ENCODE assay signal across 9 cellular contexts in the genomic region with DNA sequence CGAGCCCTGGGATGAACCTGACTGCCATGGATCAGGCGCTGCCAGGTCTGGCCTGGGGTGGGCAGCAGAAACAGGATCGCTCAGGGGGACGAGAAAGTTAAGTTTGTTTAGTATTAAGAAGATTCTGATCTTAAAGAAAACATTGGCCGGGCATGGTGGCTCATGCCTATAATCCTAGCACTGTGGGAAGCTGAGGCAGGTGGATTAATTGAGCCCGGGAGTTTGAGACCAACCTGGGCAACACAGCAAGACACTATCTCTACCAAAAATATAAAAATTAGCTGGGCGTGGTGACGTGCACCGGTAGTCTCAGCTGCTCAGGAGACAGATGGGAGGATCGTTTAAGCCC. TPM values are rescaled to one million over a fixed set of nuclear protein-coding genes. Genes with fewer than 3 reads are reported as not detected.
DNase-seq lines count a peak whose midpoint lies in the region; ATAC-seq, FAIRE-seq and TF ChIP-seq lines count a peak whose summit lies in the region.
"Had no signal": no experiment of that assay in that cellular context is flagged by ENCODE, and none has a peak within 500 bp of the region (broad histone marks: within the 10 kb centered on the region; RNA-seq: fewer than 3 reads in every experiment).

No MANE protein-coding gene starts in this region.

- in situ Hi-C loops in K562 (cut with MboI) = loop anchor here (10.0 kb wide), 1 partner anchor 160 kb away; no protein-coding TSS in a partner anchor
- in situ Hi-C loops in GM13977 (cut with MboI; ENCODE audit: low pct_unique_long_range_greater_than_20kb, low sequenced_read_pairs, unreplicated experiment) = no loop called here

- H3K79me2 ChIP-seq in K562 (ENCODE audit: control insufficient read depth, insufficient read depth, low read length) = peaks cover 23% of the 10 kb centered on the region

- intact Hi-C loops in K562 (cut with micrococcal nuclease) = loop anchor here (10.0 kb wide), 1 partner anchor 120 kb away; the partner anchor contains the start of gene SLC10A3

- H3K9me3 Mint-ChIP-seq in naive B cell = peaks cover 0 to 2% (median 0%) of the 10 kb centered on the region in 7 donors

- peaks cover 6 to 15% (median 14%) of the 10 kb centered on the region in 3 donors for H3K4me1 Mint-ChIP-seq in naive B cell

- TF ChIP-seq POLR2A in K562 (conservative IDR thresholded peaks at IDR 0.05) = no peak

- peak overlapping the region; percentile 52 for H3K4me3 ChIP-seq in AG04450 (ENCODE audit: low read depth, low read length)
- no peak overlapping the region; the same call in 1 of the 2 replicates for H3K4me3 ChIP-seq in HEK293 (ENCODE audit: low read depth, low read length)
- H3K4me3 ChIP-seq in K562 = peak overlapping the region; percentile 8; the same call in 1 of the 2 replicates

- CTCF ChIA-PET in AG04450 (lab: Charles Lee) = no interaction called here
- CTCF ChIA-PET in HEK293 (lab: Yijun Ruan, JAX) = interaction anchor here (1.2 to 3.8 kb wide), 3 partner anchors 152 to 361 kb away, joined by 3 to 29 read pairs (median 4); no protein-coding TSS in a partner anchor
- CTCF ChIA-PET in K562 (lab: Yijun Ruan, JAX; ENCODE audit: low intra/inter-chr PET ratio) = interaction anchor here (0.6 to 4.5 kb wide), 2 partner anchors 159 to 166 kb away, joined by 3 to 63 read pairs; no protein-coding TSS in a partner anchor

- POLR2A ChIA-PET in AG04450 (lab: Yijun Ruan, JAX) = no interaction called here
- POLR2A ChIA-PET in HEK293 (lab: Yijun Ruan, JAX) = interaction anchor here (1.4 to 2.4 kb wide), 2 partner anchors 8 to 10 kb away, joined by 3 to 19 read pairs; no protein-coding TSS in a partner anchor
- POLR2A ChIA-PET in K562 (lab: Yijun Ruan, JAX) = interaction anchor here (0.5 to 0.6 kb wide), 2 partner anchors 9 to 406 kb away, joined by 3 read pairs; no protein-coding TSS in a partner anchor

- no peaks in the 10 kb centered on the region for H3K27me3 Mint-ChIP-seq in naive B cell

- peak overlapping the region; percentile 66; the same call in 1 of the 2 replicates for H2AFZ ChIP-seq in K562 (ENCODE audit: low read depth, low read length)

- TF ChIP-seq RAD21 in K562 (CRISPR knock-in tag; conservative IDR thresholded peaks at IDR 0.05 in 1 of 2, IDR thresholded peaks at IDR 0.05 in 1 of 2) = no peak

- peak overlapping the region; percentile 65 for H3K27ac ChIP-seq in AG04450 (ENCODE audit: low read depth, low read length)
- peak overlapping the region; percentile 66 for H3K27ac ChIP-seq in HEK293 (ENCODE audit: extremely low read depth, low read depth, low read length)
- peak overlapping the region; percentile 50; the same call in 1 of the 3 replicates for H3K27ac ChIP-seq in K562 (ENCODE audit: extremely low read depth, low read depth, low read length)

- no peaks in the 10 kb centered on the region for H3K36me3 Mint-ChIP-seq in naive B cell

- WGBS in K562 (ENCODE audit: insufficient coverage, low coverage, missing lambda C conversion rate) = 44% methylated on average over 8 of the region's 10 CpGs

- H3K4me1 ChIP-seq in HEK293 (ENCODE audit: control insufficient read depth, insufficient read depth, low read length) (peaks cover 15% of the 10 kb centered on the region), K562 (replicated peaks in 1 of 2; ENCODE audit: control insufficient read depth in 2 of 2, insufficient read depth in 2 of 2, low read length in 2 of 2) (peaks cover 14 to 71% of the 10 kb centered on the region in 2 experiments; a peak in 4 of 5 replicates)

- H3K4me2 ChIP-seq in K562 (ENCODE audit: insufficient read depth, low read length) = peak overlapping the region; percentile 46; the same call in 1 of the 2 replicates

- H3K36me3 ChIP-seq in HEK293 (ENCODE audit: control insufficient read depth in 2 of 2, insufficient read depth in 1 of 2, low read length in 2 of 2) (peaks cover 0 to 5% of the 10 kb centered on the region in 2 experiments; a peak in 1 of 3 replicates), K562 (ENCODE audit: control insufficient read depth, insufficient read depth, low read length) (peaks cover 2% of the 10 kb centered on the region; the same call in 2 of the 3 replicates)

- peak overlapping the region; percentile 48 to 77; a peak in 3 of 4 replicates for H3K9ac ChIP-seq in K562 (ENCODE audit: insufficient read depth in 1 of 2, low read depth in 2 of 2, low read length in 2 of 2)

- peak overlapping the region in 2 of 6 donors; percentile 37 to 54 for H3K27ac Mint-ChIP-seq in naive B cell

- ATAC-seq in K562 (no peak), naive B cell (ENCODE audit: low read depth in 2 of 2) (no peak)

- no peak for TF ChIP-seq EP300 in K562 (IDR thresholded peaks at IDR 0.05; ENCODE audit: low read length)

- no peaks in the 10 kb centered on the region for H3K27me3 ChIP-seq in AG04450 (ENCODE audit: control insufficient read depth, insufficient read depth, low read length)
- H3K27me3 ChIP-seq in K562 (ENCODE audit: control insufficient read depth in 2 of 2, insufficient read depth in 2 of 2, low read length in 2 of 2) = no peaks in the 10 kb centered on the region

- no peaks in the 10 kb centered on the region for H3K9me1 ChIP-seq in K562 (ENCODE audit: control insufficient read depth, insufficient read depth, low read length)

- FAIRE-seq in K562 (lab: Jason Lieb, UNC) = peak; percentile 35

- TF ChIP-seq CTCF in AG04450 (IDR thresholded peaks at IDR 0.05; ENCODE audit: low read depth, low read length) (no peak), HEK293 (tag by site-specific recombination; IDR thresholded peaks at IDR 0.05) (no peak), K562 (IDR thresholded peaks at IDR 0.05 in 2 of 3, conservative IDR thresholded peaks at IDR 0.05 in 1 of 3; ENCODE audit: insufficient read depth in 2 of 3, low read depth in 1 of 3, low read length in 3 of 3) (no peak), GM13977 (IDR thresholded peaks at IDR 0.05; ENCODE audit: extremely low read depth, insufficient read depth, missing control alignments) (no peak)

- no peaks in the 10 kb centered on the region for H4K20me1 ChIP-seq in K562 (replicated peaks; ENCODE audit: control insufficient read depth, insufficient read depth, low read length)

- peak overlapping the region; percentile 10 to 62 (median 49) for H3K4me3 Mint-ChIP-seq in naive B cell

- no peak for DNase-seq in AG04450 (ENCODE audit: low read depth, low spot score)
- DNase-seq in K562 (ENCODE audit: extremely low read depth in 1 of 4, low spot score in 3 of 4) = no peak
- DNase-seq in naive B cell = no peak
- DNase-seq in AML-193 (lab: John Stamatoyannopoulos, UW) = no peak
- no peak for DNase-seq in mucosa of gallbladder (ENCODE audit: low spot score)
- no peak for DNase-seq in HuH-7.5 (ENCODE audit: low spot score)
- DNase-seq in GM13977 (ENCODE audit: low spot score) = no peak
- DNase-seq: Karpas-422 had no signal

- BruUV-seq in K562 (replicated peaks; lab: Mats Ljungman, UMichigan) = no TSS peak

- no peaks in the 10 kb centered on the region for H3K9me3 ChIP-seq in AG04450 (ENCODE audit: control insufficient read depth, insufficient read depth, low read length)
- no peaks in the 10 kb centered on the region for H3K9me3 ChIP-seq in HEK293 (ENCODE audit: control insufficient read depth, insufficient read depth, low read depth, low read length)
- H3K9me3 ChIP-seq in K562 (replicated peaks; ENCODE audit: control insufficient read depth, insufficient read depth, low read depth, low read length) = no peaks in the 10 kb centered on the region

RNA-seq across cellular contexts. Expression of gene FLNA, which starts 0.7 kb away (rescaled TPM):
- 605 and 863 TPM in 2 replicates for polyA plus RNA-seq in AG04450 (2011; rRNA removed)
- polyA minus RNA-seq in AG04450 (2011; rRNA and poly(A)+ RNA removed) = 2,648 and 3,897 TPM in 2 replicates
- 432 and 1,364 TPM in 2 replicates for total RNA-seq in K562 (2011; cell fraction: chromatin; rRNA removed; ENCODE audit: low replicate concordance)
- total RNA-seq in K562 (2011; cell fraction: nucleolus; rRNA removed) = 816 and 818 TPM in 2 replicates
- total RNA-seq in K562 (2011; cell fraction: nucleoplasm; rRNA removed) = 362 and 459 TPM in 2 replicates
- total RNA-seq in K562 (2014; rRNA removed) = 554 and 803 TPM in 2 replicates
- 72.2 and 110 TPM in 2 replicates for total RNA-seq in K562 (2014; rRNA removed; fragmentation: Illumina TruSeq; extraction: Trizol)
- total RNA-seq in K562 (2015; rRNA removed; fragmentation: Illumina TruSeq; extraction: Trizol) = 135 and 162 TPM in 2 replicates
- 672 and 735 TPM in 2 replicates for total RNA-seq in K562 (2021)
- 86.6 and 165 TPM in 2 replicates for polyA plus RNA-seq in K562 (2011; rRNA removed)
- polyA plus RNA-seq in K562 (2011; cell fraction: cytosol; rRNA removed) = 122 and 183 TPM in 2 replicates
- polyA plus RNA-seq in K562 (2011; cell fraction: nucleus; rRNA removed) = 624 and 751 TPM in 2 replicates
- polyA plus RNA-seq in K562 (2012) = 392 and 593 TPM in 2 replicates
- polyA plus RNA-seq in K562 (2014; fragmentation: Illumina TruSeq; extraction: Trizol) = 329 and 438 TPM in 2 replicates
- polyA plus RNA-seq in K562 (2014; fragmentation: Nextera tagmentation; extraction: Ambion mirVana) = 1 to 10 TPM; 6.2 to 6.8 TPM
- 226 and 245 TPM in 2 replicates for polyA plus RNA-seq in K562 (2014; rRNA removed)
- polyA minus RNA-seq in K562 (2011; rRNA and poly(A)+ RNA removed) = 249 and 291 TPM in 2 replicates
- 522 and 767 TPM in 2 replicates for polyA minus RNA-seq in K562 (2011; cell fraction: cytosol; rRNA and poly(A)+ RNA removed)
- 248 and 324 TPM in 2 replicates for polyA minus RNA-seq in K562 (2011; cell fraction: nucleus; rRNA and poly(A)+ RNA removed)
- polyA plus RNA-seq in naive B cell (ENCODE audit: low read depth in 6 of 6) = 100 to 1,000 TPM in 2 of 6 donors, 10 to 100 TPM in 4; 39.6 to 269 (median 78.3) TPM
- total RNA-seq in mucosa of gallbladder = 2,367 TPM

RNA-seq across cellular contexts. Expression of gene EMD, which starts 4.0 kb away (rescaled TPM):
- 30.2 and 30.8 TPM in 2 replicates for polyA plus RNA-seq in AG04450 (2011; rRNA removed)
- polyA minus RNA-seq in AG04450 (2011; rRNA and poly(A)+ RNA removed) = 32.1 and 34.1 TPM in 2 replicates
- 41.8 and 93.2 TPM in 2 replicates for total RNA-seq in K562 (2011; cell fraction: chromatin; rRNA removed; ENCODE audit: low replicate concordance)
- total RNA-seq in K562 (2011; cell fraction: nucleolus; rRNA removed) = 88.9 and 97.4 TPM in 2 replicates
- 70.5 and 73.6 TPM in 2 replicates for total RNA-seq in K562 (2011; cell fraction: nucleoplasm; rRNA removed)
- 32.9 and 36.2 TPM in 2 replicates for total RNA-seq in K562 (2014; rRNA removed)
- 37.5 and 38.3 TPM in 2 replicates for total RNA-seq in K562 (2014; rRNA removed; fragmentation: Illumina TruSeq; extraction: Trizol)
- total RNA-seq in K562 (2015; rRNA removed; fragmentation: Illumina TruSeq; extraction: Trizol) = 61.9 and 67.8 TPM in 2 replicates
- total RNA-seq in K562 (2021) = 124 and 135 TPM in 2 replicates
- 77.4 and 81.2 TPM in 2 replicates for polyA plus RNA-seq in K562 (2011; rRNA removed)
- 100.0 and 121 TPM in 2 replicates for polyA plus RNA-seq in K562 (2011; cell fraction: cytosol; rRNA removed)
- polyA plus RNA-seq in K562 (2011; cell fraction: nucleus; rRNA removed) = 238 and 242 TPM in 2 replicates
- 125 and 134 TPM in 2 replicates for polyA plus RNA-seq in K562 (2012)
- 177 and 206 TPM in 2 replicates for polyA plus RNA-seq in K562 (2014; fragmentation: Illumina TruSeq; extraction: Trizol)
- 1 to 10 TPM; 2.3 to 3.1 TPM for polyA plus RNA-seq in K562 (2014; fragmentation: Nextera tagmentation; extraction: Ambion mirVana)
- 86.7 and 110 TPM in 2 replicates for polyA plus RNA-seq in K562 (2014; rRNA removed)
- 24.0 and 43.3 TPM in 2 replicates for polyA minus RNA-seq in K562 (2011; rRNA and poly(A)+ RNA removed)
- 51.3 and 57.9 TPM in 2 replicates for polyA minus RNA-seq in K562 (2011; cell fraction: cytosol; rRNA and poly(A)+ RNA removed)
- polyA minus RNA-seq in K562 (2011; cell fraction: nucleus; rRNA and poly(A)+ RNA removed) = 28.5 and 40.8 TPM in 2 replicates
- polyA plus RNA-seq in naive B cell (ENCODE audit: low read depth in 6 of 6) = 10 to 100 TPM; 25.0 to 29.6 (median 27.2) TPM
- 62.6 TPM for total RNA-seq in mucosa of gallbladder

RNA-seq across cellular contexts. Expression of gene RPL10, which starts 23.0 kb away (rescaled TPM):
- polyA plus RNA-seq in AG04450 (2011; rRNA removed) = 3,912 and 4,828 TPM in 2 replicates
- 1,196 and 1,530 TPM in 2 replicates for polyA minus RNA-seq in AG04450 (2011; rRNA and poly(A)+ RNA removed)
- total RNA-seq in K562 (2011; cell fraction: chromatin; rRNA removed; ENCODE audit: low replicate concordance) = 652 and 1,355 TPM in 2 replicates
- 1,356 and 1,561 TPM in 2 replicates for total RNA-seq in K562 (2011; cell fraction: nucleolus; rRNA removed)
- total RNA-seq in K562 (2011; cell fraction: nucleoplasm; rRNA removed) = 1,670 and 2,786 TPM in 2 replicates
- 4,111 and 4,705 TPM in 2 replicates for total RNA-seq in K562 (2014; rRNA removed)
- total RNA-seq in K562 (2014; rRNA removed; fragmentation: Illumina TruSeq; extraction: Trizol) = 3,682 and 4,010 TPM in 2 replicates
- 3,735 and 3,774 TPM in 2 replicates for total RNA-seq in K562 (2015; rRNA removed; fragmentation: Illumina TruSeq; extraction: Trizol)
- total RNA-seq in K562 (2021) = 4,299 and 4,408 TPM in 2 replicates
- polyA plus RNA-seq in K562 (2011; rRNA removed) = 5,297 and 6,545 TPM in 2 replicates
- polyA plus RNA-seq in K562 (2011; cell fraction: cytosol; rRNA removed) = 7,052 and 10,074 TPM in 2 replicates
- polyA plus RNA-seq in K562 (2011; cell fraction: nucleus; rRNA removed) = 3,562 and 5,028 TPM in 2 replicates
- polyA plus RNA-seq in K562 (2012) = 5,208 and 8,851 TPM in 2 replicates
- 6,119 and 7,432 TPM in 2 replicates for polyA plus RNA-seq in K562 (2014; fragmentation: Illumina TruSeq; extraction: Trizol)
- 1,000 to 10,000 TPM; 5,014 to 7,600 TPM for polyA plus RNA-seq in K562 (2014; fragmentation: Nextera tagmentation; extraction: Ambion mirVana)
- 6,193 and 7,323 TPM in 2 replicates for polyA plus RNA-seq in K562 (2014; rRNA removed)
- 1,451 and 1,523 TPM in 2 replicates for polyA minus RNA-seq in K562 (2011; rRNA and poly(A)+ RNA removed)
- 1,578 and 1,804 TPM in 2 replicates for polyA minus RNA-seq in K562 (2011; cell fraction: cytosol; rRNA and poly(A)+ RNA removed)
- 368 and 622 TPM in 2 replicates for polyA minus RNA-seq in K562 (2011; cell fraction: nucleus; rRNA and poly(A)+ RNA removed)
- polyA plus RNA-seq in naive B cell (ENCODE audit: low read depth in 6 of 6) = 1,000 to 10,000 TPM; 3,636 to 5,147 (median 4,635) TPM
- 1,937 TPM for total RNA-seq in mucosa of gallbladder

RNA-seq across cellular contexts. Expression of gene DNASE1L1, which starts 33.9 kb away (rescaled TPM):
- 25.7 and 36.6 TPM in 2 replicates for polyA plus RNA-seq in AG04450 (2011; rRNA removed)
- 17.5 and 27.0 TPM in 2 replicates for polyA minus RNA-seq in AG04450 (2011; rRNA and poly(A)+ RNA removed)
- total RNA-seq in K562 (2011; cell fraction: chromatin; rRNA removed; ENCODE audit: low replicate concordance) = 14.4 and 29.9 TPM in 2 replicates
- total RNA-seq in K562 (2011; cell fraction: nucleolus; rRNA removed) = 32.4 and 37.9 TPM in 2 replicates
- total RNA-seq in K562 (2011; cell fraction: nucleoplasm; rRNA removed) = 24.0 and 27.8 TPM in 2 replicates
- 12.4 and 16.4 TPM in 2 replicates for total RNA-seq in K562 (2014; rRNA removed)
- total RNA-seq in K562 (2014; rRNA removed; fragmentation: Illumina TruSeq; extraction: Trizol) = 5.7 and 5.9 TPM in 2 replicates
- total RNA-seq in K562 (2015; rRNA removed; fragmentation: Illumina TruSeq; extraction: Trizol) = 4.9 and 5.5 TPM in 2 replicates
- total RNA-seq in K562 (2021) = 10.9 and 11.2 TPM in 2 replicates
- polyA plus RNA-seq in K562 (2011; rRNA removed) = 12.6 and 14.8 TPM in 2 replicates
- 18.6 and 34.4 TPM in 2 replicates for polyA plus RNA-seq in K562 (2011; cell fraction: cytosol; rRNA removed)
- polyA plus RNA-seq in K562 (2011; cell fraction: nucleus; rRNA removed) = 18.8 and 31.1 TPM in 2 replicates
- polyA plus RNA-seq in K562 (2012) = 14.5 and 24.0 TPM in 2 replicates
- polyA plus RNA-seq in K562 (2014; fragmentation: Illumina TruSeq; extraction: Trizol) = 7.9 and 12.9 TPM in 2 replicates
- polyA plus RNA-seq in K562 (2014; fragmentation: Nextera tagmentation; extraction: Ambion mirVana) = under 1 TPM; 0.73 to 0.74 TPM
- 11.6 and 16.4 TPM in 2 replicates for polyA plus RNA-seq in K562 (2014; rRNA removed)
- 5.2 and 6.9 TPM in 2 replicates for polyA minus RNA-seq in K562 (2011; rRNA and poly(A)+ RNA removed)
- 8.1 and 9.3 TPM in 2 replicates for polyA minus RNA-seq in K562 (2011; cell fraction: cytosol; rRNA and poly(A)+ RNA removed)
- 4.7 and 6.1 TPM in 2 replicates for polyA minus RNA-seq in K562 (2011; cell fraction: nucleus; rRNA and poly(A)+ RNA removed)
- polyA plus RNA-seq in naive B cell (ENCODE audit: low read depth in 6 of 6) = 10 to 100 TPM in 5 of 6 donors, 1 to 10 TPM in 1; 9.5 to 23.1 (median 14.3) TPM
- 28.2 TPM for total RNA-seq in mucosa of gallbladder

RNA-seq across cellular contexts. Expression of gene TAFAZZIN, which starts 36.2 kb away (rescaled TPM):
- polyA plus RNA-seq in AG04450 (2011; rRNA removed) (13.0 and 15.3 TPM in 2 replicates), K562 (2011; rRNA removed) (24.0 and 39.6 TPM in 2 replicates), K562 (2014; fragmentation: Illumina TruSeq; extraction: Trizol) (20.2 and 25.0 TPM in 2 replicates), K562 (2014; fragmentation: Nextera tagmentation; extraction: Ambion mirVana) (under 1 TPM; 0.49 to 0.64 TPM), K562 (2014; rRNA removed) (33.6 and 40.7 TPM in 2 replicates), naive B cell (ENCODE audit: low read depth in 6 of 6) (10 to 100 TPM; 31.6 to 50.2 (median 36.6) TPM)
- 11.5 and 14.0 TPM in 2 replicates for polyA minus RNA-seq in AG04450 (2011; rRNA and poly(A)+ RNA removed)
- total RNA-seq in K562 (2011; cell fraction: chromatin; rRNA removed; ENCODE audit: low replicate concordance) = 68.1 and 155 TPM in 2 replicates
- total RNA-seq in K562 (2011; cell fraction: nucleolus; rRNA removed) = 126 and 130 TPM in 2 replicates
- 84.5 and 90.6 TPM in 2 replicates for total RNA-seq in K562 (2011; cell fraction: nucleoplasm; rRNA removed)
- total RNA-seq in K562 (2014; rRNA removed) (20.2 and 33.7 TPM in 2 replicates), K562 (2014; rRNA removed; fragmentation: Illumina TruSeq; extraction: Trizol) (10.7 and 11.3 TPM in 2 replicates), K562 (2015; rRNA removed; fragmentation: Illumina TruSeq; extraction: Trizol) (15.6 and 17.1 TPM in 2 replicates), K562 (2021) (29.6 and 32.2 TPM in 2 replicates), mucosa of gallbladder (49.8 TPM)
- polyA plus RNA-seq in K562 (2011; cell fraction: cytosol; rRNA removed) = 24.2 and 26.2 TPM in 2 replicates
- polyA plus RNA-seq in K562 (2011; cell fraction: nucleus; rRNA removed) = 415 and 432 TPM in 2 replicates
- polyA plus RNA-seq in K562 (2012) = 21.3 and 52.8 TPM in 2 replicates
- polyA minus RNA-seq in K562 (2011; rRNA and poly(A)+ RNA removed) = 7.7 and 17.0 TPM in 2 replicates
- polyA minus RNA-seq in K562 (2011; cell fraction: cytosol; rRNA and poly(A)+ RNA removed) = 8.3 and 13.7 TPM in 2 replicates
- 45.6 and 52.2 TPM in 2 replicates for polyA minus RNA-seq in K562 (2011; cell fraction: nucleus; rRNA and poly(A)+ RNA removed)
